Comparison of ENCODE assay signal across 17 cellular contexts in the genomic region with DNA sequence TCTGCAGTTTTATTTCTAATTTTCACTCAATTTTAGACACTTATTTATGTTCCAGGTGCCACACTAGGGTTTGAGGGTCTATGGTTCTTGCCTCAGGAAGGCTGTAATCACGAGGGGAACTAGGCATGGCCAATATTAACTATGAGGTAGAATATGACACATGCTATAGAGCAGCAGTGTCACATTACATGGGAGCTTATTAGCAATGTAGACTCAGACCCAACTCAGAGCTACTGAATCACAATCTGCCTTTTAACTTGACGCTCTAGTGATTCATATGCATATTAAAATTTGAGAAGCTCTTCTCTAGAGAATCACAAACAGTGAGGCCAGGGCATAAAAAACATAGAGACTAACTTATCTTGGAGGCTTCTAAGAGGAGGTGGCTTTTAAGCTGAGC. TPM values are rescaled to one million over a fixed set of nuclear protein-coding genes. Genes with fewer than 3 reads are reported as not detected.
A peak's percentile ranks its signal among the peaks of the same experiment; 100 is the strongest.
DNase-seq lines count a peak whose midpoint lies in the region; ATAC-seq and TF ChIP-seq lines count a peak whose summit lies in the region.
"Had no signal": no experiment of that assay in that cellular context is flagged by ENCODE, and none has a peak within 500 bp of the region (broad histone marks: within the 10 kb centered on the region; RNA-seq: fewer than 3 reads in every experiment).

No MANE protein-coding gene starts in this region.

- TF ChIP-seq CTCF in HFFc6 (IDR thresholded peaks at IDR 0.05) = no peak
- no peak for TF ChIP-seq CTCF in WTC11 (IDR thresholded peaks at IDR 0.05)
- TF ChIP-seq CTCF in foreskin keratinocyte (conservative IDR thresholded peaks at IDR 0.05) = no peak
- TF ChIP-seq CTCF in Peyer's patch (IDR thresholded peaks at IDR 0.05) = no peak

- H3K27me3 ChIP-seq in foreskin keratinocyte (peaks cover 5% of the 10 kb centered on the region), Peyer's patch (no peaks in the 10 kb centered on the region)
- H3K27me3 ChIP-seq: brain microvascular endothelial cell, sigmoid colon had no signal

- H3K4me3 Mint-ChIP-seq in HFFc6 (peak overlapping the region; percentile 30; the same call in 1 of the 2 replicates), WTC11 (no peak overlapping the region)
- H3K4me3 Mint-ChIP-seq: activated CD4-positive, alpha-beta T cell treated with anti-CD3 and anti-CD28 coated beads, Interleukin-2, amount 10 ng/mL, durations not matched to agents 24 days and 14 days; activated naive CD4-positive, alpha-beta T cell treated with anti-CD3 and anti-CD28 coated beads, Interleukin-2, amount 10 ng/mL, durations not matched to agents 7 days and 5 days had no signal

- no peaks in the 10 kb centered on the region for H3K9me3 Mint-ChIP-seq in HFFc6
- H3K9me3 Mint-ChIP-seq in WTC11 = peaks cover 5% of the 10 kb centered on the region; the same call in 1 of the 2 replicates
- H3K9me3 Mint-ChIP-seq: activated CD4-positive, alpha-beta T cell treated with anti-CD3 and anti-CD28 coated beads, Interleukin-2, amount 10 ng/mL, durations not matched to agents 24 days and 14 days; activated naive CD4-positive, alpha-beta T cell treated with anti-CD3 and anti-CD28 coated beads, Interleukin-2, amount 10 ng/mL, durations not matched to agents 7 days and 5 days had no signal

- H3K4me1 ChIP-seq in foreskin keratinocyte (peaks cover 4% of the 10 kb centered on the region), Peyer's patch (no peaks in the 10 kb centered on the region)
- H3K4me1 ChIP-seq: HAP-1 had no signal

- POLR2A ChIA-PET in WTC11 (lab: Charles Lee) = no interaction called here
- POLR2A ChIA-PET in HEK293T (lab: Yijun Ruan, JAX) = no interaction called here

- H3K36me3 Mint-ChIP-seq in HFFc6 (ENCODE audit: low read depth) (no peaks in the 10 kb centered on the region), WTC11 (no peaks in the 10 kb centered on the region)
- H3K36me3 Mint-ChIP-seq: activated naive CD4-positive, alpha-beta T cell treated with anti-CD3 and anti-CD28 coated beads, Interleukin-2, amount 10 ng/mL, durations not matched to agents 7 days and 5 days had no signal

- CTCF ChIA-PET in WTC11 (lab: Charles Lee) = interaction anchor here (1.2 to 2.0 kb wide), 4 partner anchors 9 to 499 kb away, joined by 3 to 18 read pairs (median 6); partner anchors contain the start of gene CPNE4
- CTCF ChIA-PET in HEK293T (lab: Yijun Ruan, JAX) = no interaction called here

- ATAC-seq in WTC11 = peak; percentile 39; the same call in 1 of the 2 replicates
- ATAC-seq in foreskin keratinocyte = peak; percentile 100
- ATAC-seq: left lobe of liver had no signal

- H3K27ac ChIP-seq in foreskin keratinocyte (peak overlapping the region; percentile 67), Peyer's patch (no peak overlapping the region)
- H3K27ac ChIP-seq: brain microvascular endothelial cell, sigmoid colon had no signal

- DNase-seq in AG20443 (ENCODE audit: low spot score) (peak; percentile 44), HFFc6 (peak; percentile 85), WTC11 (ENCODE audit: low spot score) (no peak), foreskin keratinocyte (peak; percentile 69 to 86), NCI-H345 treated with DMSO at 0.1 percent for 48 hours (lab: John Stamatoyannopoulos, UW; ENCODE audit: unreplicated experiment) (no peak), SKM-1 (lab: John Stamatoyannopoulos, UW; ENCODE audit: unreplicated experiment) (no peak), Peyer's patch (no peak), HEK293T (ENCODE audit: extremely low spot score) (no peak)
- DNase-seq: activated CD4-positive, alpha-beta T cell treated with anti-CD3 and anti-CD28 coated beads, Interleukin-2, amount 10 ng/mL, durations not matched to agents 24 days and 14 days; activated naive CD4-positive, alpha-beta T cell treated with anti-CD3 and anti-CD28 coated beads, Interleukin-2, amount 10 ng/mL, durations not matched to agents 7 days and 5 days; brain microvascular endothelial cell; SIG-M5; sigmoid colon; stimulated activated CD4-positive, alpha-beta T cell treated with anti-CD3 and anti-CD28 coated beads, Interleukin-4, amount 100 ng/mL, for 1 hour; T-helper 9 cell had no signal

- H3K4me3 ChIP-seq in Peyer's patch = no peak overlapping the region
- H3K4me3 ChIP-seq: HAP-1, sigmoid colon had no signal

- H3K4me1 Mint-ChIP-seq in HFFc6 (ENCODE audit: low read depth) (peaks cover 27% of the 10 kb centered on the region), WTC11 (peaks cover 26% of the 10 kb centered on the region)
- H3K4me1 Mint-ChIP-seq: activated CD4-positive, alpha-beta T cell treated with anti-CD3 and anti-CD28 coated beads, Interleukin-2, amount 10 ng/mL, durations not matched to agents 24 days and 14 days; activated naive CD4-positive, alpha-beta T cell treated with anti-CD3 and anti-CD28 coated beads, Interleukin-2, amount 10 ng/mL, durations not matched to agents 7 days and 5 days had no signal

- H3K9me3 ChIP-seq in Peyer's patch = no peaks in the 10 kb centered on the region
- H3K9me3 ChIP-seq: HAP-1, sigmoid colon had no signal

- H3K27ac Mint-ChIP-seq in HFFc6 (peak overlapping the region; percentile 69), WTC11 (no peak overlapping the region)
- H3K27ac Mint-ChIP-seq: activated CD4-positive, alpha-beta T cell treated with anti-CD3 and anti-CD28 coated beads, Interleukin-2, amount 10 ng/mL, durations not matched to agents 24 days and 14 days; activated naive CD4-positive, alpha-beta T cell treated with anti-CD3 and anti-CD28 coated beads, Interleukin-2, amount 10 ng/mL, durations not matched to agents 7 days and 5 days had no signal

- no peaks in the 10 kb centered on the region; the same call in 1 of the 2 replicates for H3K27me3 Mint-ChIP-seq in HFFc6 (ENCODE audit: insufficient read depth)
- no peaks in the 10 kb centered on the region for H3K27me3 Mint-ChIP-seq in WTC11 (ENCODE audit: low read depth)

- no peaks in the 10 kb centered on the region for H3K36me3 ChIP-seq in Peyer's patch
- H3K36me3 ChIP-seq: brain microvascular endothelial cell, HAP-1, sigmoid colon had no signal

- TF ChIP-seq POLR2A in Peyer's patch (IDR thresholded peaks at IDR 0.05) = no peak

TF ChIP-seq in HEK293T, 16 proteins besides CTCF, POLR2A, EP300 and RAD21:
- TF ChIP-seq L3MBTL2 (conservative IDR thresholded peaks at IDR 0.05) (no peak), SUZ12 (IDR thresholded peaks at IDR 0.05) (no peak), SP1 (IDR thresholded peaks at IDR 0.05) (no peak)
TF ChIP-seq in HEK293T: peak in this region for 0.

RNA-seq across cellular contexts. Expression of gene MRPL3, which starts 32.8 kb away (rescaled TPM):
- 100 to 1,000 TPM in 5 of 6 experiments, 10 to 100 TPM in 1; 98.7 to 125 (median 115) TPM for total RNA-seq in HFFc6 (2021; fragmentation: NEBNext Ultra II Directional; extraction: Animal tissue kit (Norgen Biotek cat#: 25700))
- total RNA-seq in WTC11 (2021) = 127 to 162 TPM (median 135 TPM) in 3 replicates
- 141 and 157 TPM in 2 replicates for total RNA-seq in foreskin keratinocyte
- 104 and 129 TPM in 2 replicates for polyA plus RNA-seq in foreskin keratinocyte
- total RNA-seq in Peyer's patch = 10 to 100 TPM; 55.9 to 69.5 (median 64.8) TPM

Comparison
In these comparisons a context has a peak if more than half of its experiments do, and no peak if none do; other contexts are left out.
1. DNase-seq: peak in AG20443 (single experiment), HFFc6 (single experiment) and foreskin keratinocyte (2 of 2); none in WTC11 (single experiment), NCI-H345 treated with DMSO at 0.1 percent for 48 hours (single experiment), SKM-1 (single experiment), Peyer's patch (0 of 3) and HEK293T (single experiment).